In the genomic region with DNA sequence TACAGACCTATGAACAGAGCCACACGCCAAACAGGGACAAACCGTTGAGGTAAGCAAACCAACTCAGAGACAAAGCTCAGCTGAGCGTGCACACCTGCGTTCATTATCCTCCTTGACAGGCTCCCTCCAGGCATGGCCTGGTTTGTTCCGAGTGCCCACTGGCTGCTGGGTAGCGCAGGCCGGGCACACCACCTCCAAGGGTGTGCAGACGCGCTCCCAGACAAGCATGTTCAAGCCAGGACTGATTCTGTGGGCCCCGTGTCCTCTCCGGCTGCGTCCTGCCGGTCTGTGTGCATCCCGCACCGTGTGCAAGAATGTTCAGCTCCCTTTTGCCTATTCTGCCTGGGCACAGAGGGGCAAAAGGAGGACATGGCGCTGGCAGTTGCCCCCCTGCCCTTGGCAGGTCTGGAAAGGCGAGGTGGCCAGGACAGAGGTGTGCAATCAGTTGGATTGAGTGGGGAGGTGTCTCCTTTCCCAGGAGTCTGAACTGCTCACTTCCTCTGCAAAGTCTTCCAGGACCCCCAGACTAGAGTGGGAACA, we compare ENCODE assay signal across 10 cellular contexts. TPM values are rescaled to one million over a fixed set of nuclear protein-coding genes. Genes with fewer than 3 reads are reported as not detected.
DNase-seq lines count a peak whose midpoint lies in the region; ATAC-seq and TF ChIP-seq lines count a peak whose summit lies in the region.
"Had no signal": no experiment of that assay in that cellular context is flagged by ENCODE, and none has a peak within 500 bp of the region (broad histone marks: within the 10 kb centered on the region; RNA-seq: fewer than 3 reads in every experiment).

No MANE protein-coding gene starts in this region.

- peak overlapping the region; percentile 74 for H3K4me3 Mint-ChIP-seq in GM23338
- H3K4me3 Mint-ChIP-seq: activated naive CD4-positive, alpha-beta T cell treated with anti-CD3 and anti-CD28 coated beads, Interleukin-2, amount 50 U/mL, for 24 hours had no signal

- H3K36me3 ChIP-seq in GM23338 (ENCODE audit: insufficient read depth) (no peaks in the 10 kb centered on the region), Panc1 (ENCODE audit: control insufficient read depth, insufficient read depth, low read length) (no peaks in the 10 kb centered on the region), iPS-18a (ENCODE audit: control insufficient read depth, low read depth, low read length) (no peaks in the 10 kb centered on the region), rectal smooth muscle tissue (ENCODE audit: control insufficient read depth, insufficient read depth, low read length) (no peaks in the 10 kb centered on the region)

- H3K9me2 ChIP-seq in GM23338 (ENCODE audit: insufficient read depth) = no peaks in the 10 kb centered on the region

- 0 out of 3 replicates have a peak, but pooled peaks cover 8% of the 10 kb centered on the region for H3K36me3 Mint-ChIP-seq in GM23338 (ENCODE audit: low read depth)
- H3K36me3 Mint-ChIP-seq: activated naive CD4-positive, alpha-beta T cell treated with anti-CD3 and anti-CD28 coated beads, Interleukin-2, amount 50 U/mL, for 24 hours had no signal

- no peak for ATAC-seq in GM23338
- ATAC-seq in Panc1 = peak; percentile 13; the same call in 1 of the 2 replicates
- ATAC-seq in HG03354 (IDR thresholded peaks at IDR 0.05; ENCODE audit: poor library complexity, severe bottlenecking, unreplicated experiment) = no peak
- ATAC-seq in GM21786 (IDR thresholded peaks at IDR 0.05; ENCODE audit: unreplicated experiment) = no peak
- no peak for ATAC-seq in HG02852 (IDR thresholded peaks at IDR 0.05; ENCODE audit: unreplicated experiment)

- no peak overlapping the region for H3K9ac ChIP-seq in iPS-18a (ENCODE audit: low read length)
- no peak overlapping the region for H3K9ac ChIP-seq in rectal smooth muscle tissue (ENCODE audit: low read length)

- 0 out of 2 replicates have a peak, but pooled peaks cover 7% of the 10 kb centered on the region for H3F3A ChIP-seq in GM23338 (replicated peaks; ENCODE audit: low read depth)

- POLR2A ChIA-PET in Panc1 (lab: Charles Lee) = no interaction called here

- CTCF ChIA-PET in Panc1 (lab: Charles Lee) = no interaction called here

- peak overlapping the region; percentile 77 for H3K4me3 ChIP-seq in GM23338
- peak overlapping the region; percentile 41 to 63 for H3K4me3 ChIP-seq in Panc1 (ENCODE audit: low read depth in 2 of 2, low read length in 2 of 2)
- H3K4me3 ChIP-seq in iPS-18a (ENCODE audit: low read length) = peak overlapping the region; percentile 62
- peak overlapping the region; percentile 67 for H3K4me3 ChIP-seq in rectal smooth muscle tissue (ENCODE audit: low read length)

- peaks cover 6% of the 10 kb centered on the region; the same call in 1 of the 2 replicates for H4K20me1 ChIP-seq in GM23338 (replicated peaks; ENCODE audit: insufficient read depth)

- H3K4me2 ChIP-seq in GM23338 = peak overlapping the region; percentile 97

- H3K9me3 ChIP-seq in Panc1 (ENCODE audit: control insufficient read depth, insufficient read depth, low read depth, low read length) = no peaks in the 10 kb centered on the region
- H3K9me3 ChIP-seq in iPS-18a (ENCODE audit: control insufficient read depth, low read depth, low read length) = no peaks in the 10 kb centered on the region

- no TSS peak for BruUV-seq in Panc1 (replicated peaks; lab: Mats Ljungman, UMichigan)

- no peak for DNase-seq in GM23338 (ENCODE audit: low spot score)
- no peak for DNase-seq in Panc1 (ENCODE audit: low read depth, low spot score)
- DNase-seq: activated CD4-positive, CD25-positive, alpha-beta regulatory T cell had no signal

- 0 out of 2 replicates have a peak overlapping the region, but pooled peaks have one; percentile 88 for H2AFZ ChIP-seq in GM23338

- H3K27ac Mint-ChIP-seq in GM23338 = no peak overlapping the region
- H3K27ac Mint-ChIP-seq: activated naive CD4-positive, alpha-beta T cell treated with anti-CD3 and anti-CD28 coated beads, Interleukin-2, amount 50 U/mL, for 24 hours had no signal

- H3K4me1 Mint-ChIP-seq in GM23338 = peaks cover 12% of the 10 kb centered on the region; the same call in 2 of the 3 replicates
- H3K4me1 Mint-ChIP-seq: activated naive CD4-positive, alpha-beta T cell treated with anti-CD3 and anti-CD28 coated beads, Interleukin-2, amount 50 U/mL, for 24 hours had no signal

- H3K4me1 ChIP-seq in GM23338 (ENCODE audit: insufficient read depth) = peaks cover 7% of the 10 kb centered on the region; the same call in 1 of the 2 replicates
- H3K4me1 ChIP-seq in Panc1 (ENCODE audit: control insufficient read depth, insufficient read depth, low read length) = peaks cover 6% of the 10 kb centered on the region; the same call in 1 of the 2 replicates
- H3K4me1 ChIP-seq in iPS-18a (ENCODE audit: control insufficient read depth, low read depth, low read length) = peaks cover 8% of the 10 kb centered on the region
- H3K4me1 ChIP-seq in rectal smooth muscle tissue (ENCODE audit: control insufficient read depth, insufficient read depth, low read length) = peaks cover 10% of the 10 kb centered on the region

- no peak for TF ChIP-seq CTCF in GM23338 (conservative IDR thresholded peaks at IDR 0.05; ENCODE audit: low read depth in 2 of 2)
- TF ChIP-seq CTCF in Panc1 (IDR thresholded peaks at IDR 0.05) = no peak

- H3K27ac ChIP-seq in GM23338 (ENCODE audit: low read depth) = no peak overlapping the region
- no peak overlapping the region for H3K27ac ChIP-seq in Panc1 (ENCODE audit: low read length)
- H3K27ac ChIP-seq in iPS-18a (ENCODE audit: low read length) = no peak overlapping the region
- H3K27ac ChIP-seq in rectal smooth muscle tissue (ENCODE audit: low read depth, low read length) = no peak overlapping the region

- in situ Hi-C loops in Panc1 (cut with HindIII; ENCODE audit: low pct_unique_long_range_greater_than_20kb, low sequenced_read_pairs) = no loop called here

- intact Hi-C loops in Panc1 (cut with micrococcal nuclease; ENCODE audit: unreplicated experiment) = no loop called here

- H3K27me3 Mint-ChIP-seq in GM23338 (ENCODE audit: insufficient read depth, low read depth, poor library complexity) = peaks cover 84% of the 10 kb centered on the region

- H3K9me3 Mint-ChIP-seq in GM23338 = no peaks in the 10 kb centered on the region
- H3K9me3 Mint-ChIP-seq: activated naive CD4-positive, alpha-beta T cell treated with anti-CD3 and anti-CD28 coated beads, Interleukin-2, amount 50 U/mL, for 24 hours had no signal

- H3K27me3 ChIP-seq in GM23338 (ENCODE audit: insufficient read depth) (peaks cover 100% of the 10 kb centered on the region), Panc1 (ENCODE audit: control insufficient read depth, insufficient read depth, low read length) (no peaks in the 10 kb centered on the region; the same call in 1 of the 2 replicates), iPS-18a (ENCODE audit: control insufficient read depth, insufficient read depth, low read length) (peaks cover 95% of the 10 kb centered on the region), rectal smooth muscle tissue (ENCODE audit: control insufficient read depth, insufficient read depth, low read length) (peaks cover 4% of the 10 kb centered on the region)

- H3K79me2 ChIP-seq in GM23338 (replicated peaks; ENCODE audit: insufficient read depth) = no peaks in the 10 kb centered on the region

TF ChIP-seq in GM23338, 12 proteins besides CTCF, POLR2A, EP300 and RAD21:
- TF ChIP-seq, protein P1, sequence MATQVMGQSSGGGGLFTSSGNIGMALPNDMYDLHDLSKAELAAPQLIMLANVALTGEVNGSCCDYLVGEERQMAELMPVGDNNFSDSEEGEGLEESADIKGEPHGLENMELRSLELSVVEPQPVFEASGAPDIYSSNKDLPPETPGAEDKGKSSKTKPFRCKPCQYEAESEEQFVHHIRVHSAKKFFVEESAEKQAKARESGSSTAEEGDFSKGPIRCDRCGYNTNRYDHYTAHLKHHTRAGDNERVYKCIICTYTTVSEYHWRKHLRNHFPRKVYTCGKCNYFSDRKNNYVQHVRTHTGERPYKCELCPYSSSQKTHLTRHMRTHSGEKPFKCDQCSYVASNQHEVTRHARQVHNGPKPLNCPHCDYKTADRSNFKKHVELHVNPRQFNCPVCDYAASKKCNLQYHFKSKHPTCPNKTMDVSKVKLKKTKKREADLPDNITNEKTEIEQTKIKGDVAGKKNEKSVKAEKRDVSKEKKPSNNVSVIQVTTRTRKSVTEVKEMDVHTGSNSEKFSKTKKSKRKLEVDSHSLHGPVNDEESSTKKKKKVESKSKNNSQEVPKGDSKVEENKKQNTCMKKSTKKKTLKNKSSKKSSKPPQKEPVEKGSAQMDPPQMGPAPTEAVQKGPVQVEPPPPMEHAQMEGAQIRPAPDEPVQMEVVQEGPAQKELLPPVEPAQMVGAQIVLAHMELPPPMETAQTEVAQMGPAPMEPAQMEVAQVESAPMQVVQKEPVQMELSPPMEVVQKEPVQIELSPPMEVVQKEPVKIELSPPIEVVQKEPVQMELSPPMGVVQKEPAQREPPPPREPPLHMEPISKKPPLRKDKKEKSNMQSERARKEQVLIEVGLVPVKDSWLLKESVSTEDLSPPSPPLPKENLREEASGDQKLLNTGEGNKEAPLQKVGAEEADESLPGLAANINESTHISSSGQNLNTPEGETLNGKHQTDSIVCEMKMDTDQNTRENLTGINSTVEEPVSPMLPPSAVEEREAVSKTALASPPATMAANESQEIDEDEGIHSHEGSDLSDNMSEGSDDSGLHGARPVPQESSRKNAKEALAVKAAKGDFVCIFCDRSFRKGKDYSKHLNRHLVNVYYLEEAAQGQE (IDR thresholded peaks at IDR 0.05; ENCODE audit: unreplicated experiment) = no peak
- no peak for TF ChIP-seq STAT1 (IDR thresholded peaks at IDR 0.05; ENCODE audit: unreplicated experiment)
- TF ChIP-seq EZH2 (IDR thresholded peaks at IDR 0.05; ENCODE audit: low read depth, unreplicated experiment) = peak; percentile 1

RNA-seq across cellular contexts. Expression of a gene that starts 0.5 kb away (rescaled TPM):
- total RNA-seq in GM23338 (2014; rRNA removed; shearing (Covaris generic)) = 0.19 and 0.56 TPM in 2 replicates
- polyA plus RNA-seq in GM23338 (2016; fragmentation: Nextera tagmentation; extraction: Ambion mirVana) = 0.17 and 0.27 TPM in 2 replicates
- total RNA-seq in Panc1 (2021; ENCODE audit: unreplicated experiment) = 0.31 TPM
- 1.1 TPM for polyA plus RNA-seq in Panc1 (2012; ENCODE audit: insufficient read length)
- total RNA-seq: RPMI7951 had no signal
